In genomic region chr11:128521697-128522062, GRCh38 we compare ENCODE assay signal across 8 cellular contexts.
DNase-seq lines count a peak whose midpoint lies in the region; ATAC-seq, FAIRE-seq and TF ChIP-seq lines count a peak whose summit lies in the region.

No MANE protein-coding gene starts in this region.

- H3K36me3 ChIP-seq in WERI-Rb-1 = no peaks in the 10 kb centered on the region
- H3K36me3 ChIP-seq in pancreas = no peaks in the 10 kb centered on the region

- TF ChIP-seq CTCF in WERI-Rb-1 (IDR thresholded peaks at IDR 0.05; ENCODE audit: low read depth, low read length) = no peak
- TF ChIP-seq CTCF in fibroblast of the aortic adventitia (IDR thresholded peaks at IDR 0.05; ENCODE audit: insufficient read depth, low read length) = no peak
- TF ChIP-seq CTCF in pancreas (IDR thresholded peaks at IDR 0.05) = no peak

- H3K27ac ChIP-seq in WERI-Rb-1 (peak overlapping the region; percentile 67), pancreas (peak overlapping the region; percentile 82 to 92 (median 86))

- H3K9me3 ChIP-seq in WERI-Rb-1 (ENCODE audit: severe bottlenecking) (no peaks in the 10 kb centered on the region), pancreas (no peaks in the 10 kb centered on the region)

- intact Hi-C loops in pancreas (cut with DNase I) = no loop called here

- no peaks in the 10 kb centered on the region for H3K27me3 ChIP-seq in WERI-Rb-1 (ENCODE audit: insufficient read depth, low read depth, severe bottlenecking)
- H3K27me3 ChIP-seq in pancreas = no peaks in the 10 kb centered on the region

- peak overlapping the region; percentile 83 for H3K4me3 ChIP-seq in WERI-Rb-1 (ENCODE audit: low read depth, low read length)
- peak overlapping the region; percentile 89 for H3K4me3 ChIP-seq in fibroblast of the aortic adventitia (ENCODE audit: low read depth, low read length)
- H3K4me3 ChIP-seq in pancreas = peak overlapping the region; percentile 56 to 72 (median 63)

- DNase-seq in NCI-H748 (lab: John Stamatoyannopoulos, UW; ENCODE audit: unreplicated experiment) (peak; percentile 50), NCI-H748 treated with DMSO at 0.1 percent for 48 hours (lab: John Stamatoyannopoulos, UW) (no peak), WERI-Rb-1 (no peak), fibroblast of the aortic adventitia (ENCODE audit: low read depth) (peak; percentile 36), pancreas (peak; percentile 20 to 71 (median 48)), NCI-H526 (lab: John Stamatoyannopoulos, UW) (no peak)
- DNase-seq in stimulated activated CD4-positive, alpha-beta T cell treated with anti-CD3 and anti-CD28 coated beads, Interleukin-4, amount 100 ng/mL, for 24 hours = no peak

- 1 to 2% methylated on average over 19 of the region's 19 CpGs for WGBS in pancreas, 2 donors

- peaks cover 6 to 63% (median 47%) of the 10 kb centered on the region in 3 donors for H3K4me1 ChIP-seq in pancreas

- peak in 3 of 4 donors; percentile 0 to 3 (median 1) for ATAC-seq in pancreas
- ATAC-seq in GM19351 (IDR thresholded peaks at IDR 0.05; ENCODE audit: unreplicated experiment) = no peak

- no peak for FAIRE-seq in pancreas (lab: Jason Lieb, UNC)

Comparison
In these comparisons a context has a peak if more than half of its experiments do, and no peak if none do; other contexts are left out.
1. DNase-seq: peak in NCI-H748 (single experiment), fibroblast of the aortic adventitia (single experiment) and pancreas (6 of 6); none in NCI-H748 treated with DMSO at 0.1 percent for 48 hours (single experiment), WERI-Rb-1 (single experiment), NCI-H526 (0 of 2) and stimulated activated CD4-positive, alpha-beta T cell treated with anti-CD3 and anti-CD28 coated beads, Interleukin-4, amount 100 ng/mL, for 24 hours (single experiment).
2. Peak in every context shown above with its lines, with median percentiles within 50 percentile points of each other: H3K4me3 ChIP-seq.